ENCODE assay signal across 1 cellular context in genomic region chrX:48974033-48974432, GRCh38.
TF ChIP-seq lines count a peak whose summit lies in the region.

No MANE protein-coding gene starts in this region.

TF ChIP-seq in endothelial cell of umbilical vein, 7 proteins besides CTCF, POLR2A, EP300 and RAD21 (continued from another document):
- TF ChIP-seq MAX (IDR thresholded peaks at IDR 0.05; ENCODE audit: insufficient read depth, insufficient read length) = no peak
- no peak for TF ChIP-seq POLR2AphosphoS5 (IDR thresholded peaks at IDR 0.05; ENCODE audit: insufficient read depth, low read depth, low read length)
- no peak for TF ChIP-seq JUN (IDR thresholded peaks at IDR 0.05; ENCODE audit: borderline replicate concordance, insufficient read depth, insufficient read length, low read depth)
- TF ChIP-seq MYC (IDR thresholded peaks at IDR 0.05; ENCODE audit: low read depth, low read length) = no peak
- TF ChIP-seq FOS (IDR thresholded peaks at IDR 0.05; ENCODE audit: borderline replicate concordance, insufficient read depth, low read length) = no peak
- TF ChIP-seq EZH2 (IDR thresholded peaks at IDR 0.05; ENCODE audit: borderline replicate concordance, low read depth, low read length, severe bottlenecking) = no peak
